31 cellular contexts compared by ENCODE assay signal in genomic region chr15:81432179-81432578, GRCh38. TPM values are rescaled to one million over a fixed set of nuclear protein-coding genes. Genes with fewer than 3 reads are reported as not detected.
"Had no signal": no experiment of that assay in that cellular context is flagged by ENCODE, and none has a peak within 500 bp of the region (broad histone marks: within the 10 kb centered on the region; RNA-seq: fewer than 3 reads in every experiment).

No MANE protein-coding gene starts in this region.

- H3K27ac Mint-ChIP-seq: naive thymus-derived CD8-positive, alpha-beta T cell; natural killer cell treated with Interleukin-12 subunit alpha and Interleukin-12 subunit beta and Interleukin-15 and Interleukin-18, amount 100 ng/mL, for 72 hours; nephron progenitor cell; stimulated activated effector memory CD8-positive, alpha-beta T cell treated with anti-CD3 and anti-CD28 coated beads, Interleukin-12 subunit alpha, Interleukin-12 subunit beta, amount 100 ng/mL, for 72 hours; stimulated activated naive B cell treated with anti-CD40 and anti-IgM and Interleukin-4, amounts not matched to agents 10 μg/mL and 1 μg/mL and 100 μg/mL, for 72 hours; stimulated activated naive CD8-positive, alpha-beta T cell treated with anti-CD3 and anti-CD28 coated beads, Interleukin-15, Interleukin-2, amounts not matched to agents 100 ng/mL and 50 ng/mL, for 24 hours had no signal

- H3K4me3 ChIP-seq: pancreas, prostate gland, right atrium auricular region, skin epidermis, stomach, thoracic aorta, thyroid gland, tibial nerve, upper lobe of left lung, vagina had no signal

- H3K27ac ChIP-seq: neutrophil, pancreas, prostate gland, right atrium auricular region, skin epidermis, stomach, thoracic aorta, thyroid gland, tibial nerve, upper lobe of left lung, vagina had no signal

- H3K9me3 Mint-ChIP-seq: natural killer cell treated with Interleukin-12 subunit alpha and Interleukin-12 subunit beta and Interleukin-15 and Interleukin-18, amount 100 ng/mL, for 72 hours; neural crest cell; stimulated activated effector memory CD8-positive, alpha-beta T cell treated with anti-CD3 and anti-CD28 coated beads, Interleukin-12 subunit alpha, Interleukin-12 subunit beta, amount 100 ng/mL, for 72 hours; stimulated activated naive CD8-positive, alpha-beta T cell treated with anti-CD3 and anti-CD28 coated beads, Interleukin-15, Interleukin-2, amounts not matched to agents 100 ng/mL and 50 ng/mL, for 24 hours had no signal

- H3K4me1 ChIP-seq: pancreas, prostate gland, right atrium auricular region, stomach, thyroid gland, tibial nerve, upper lobe of left lung, vagina had no signal

- H3K27me3 ChIP-seq: neutrophil, pancreas, right atrium auricular region, thyroid gland, tibial nerve, upper lobe of left lung, vagina had no signal

- H3K36me3 ChIP-seq: neutrophil, pancreas, prostate gland, right atrium auricular region, stomach, thoracic aorta, thyroid gland, tibial nerve, upper lobe of left lung, vagina had no signal

- DNase-seq: naive thymus-derived CD8-positive, alpha-beta T cell; nephron progenitor cell; nucleus accumbens; pancreas; retina; stimulated activated CD4-positive, alpha-beta T cell treated with anti-CD3 and anti-CD28 coated beads, Interleukin-15, amount 100 ng/mL, for 24 hours; stimulated activated CD4-positive, alpha-beta T cell treated with anti-CD3 and anti-CD28 coated beads, Interleukin-2, amount 100 ng/mL, for 24 hours; stimulated activated CD4-positive, alpha-beta T cell treated with anti-CD3 and anti-CD28 coated beads, Interleukin-2, amount 100 ng/mL, for 48 hours; stimulated activated CD4-positive, alpha-beta T cell treated with anti-CD3 and anti-CD28 coated beads, Interleukin-4, amount 100 ng/mL, for 24 hours; stimulated activated naive B cell treated with anti-CD40 and anti-IgM and Interleukin-4, amounts not matched to agents 10 μg/mL and 1 μg/mL and 100 μg/mL, for 72 hours; stimulated activated naive CD4-positive, alpha-beta T cell treated with Interleukin-2 at 50 U/mL for 16 hours; stomach; thyroid gland; trophoblast cell; upper lobe of left lung had no signal

- H3K9me3 ChIP-seq: pancreas, prostate gland, upper lobe of left lung, vagina had no signal

- H3K4me3 Mint-ChIP-seq: naive thymus-derived CD8-positive, alpha-beta T cell; natural killer cell treated with Interleukin-12 subunit alpha and Interleukin-12 subunit beta and Interleukin-15 and Interleukin-18, amount 100 ng/mL, for 72 hours; nephron progenitor cell; neural crest cell; stimulated activated effector memory CD8-positive, alpha-beta T cell treated with anti-CD3 and anti-CD28 coated beads, Interleukin-12 subunit alpha, Interleukin-12 subunit beta, amount 100 ng/mL, for 72 hours; stimulated activated naive B cell treated with anti-CD40 and anti-IgM and Interleukin-4, amounts not matched to agents 10 μg/mL and 1 μg/mL and 100 μg/mL, for 72 hours; stimulated activated naive CD8-positive, alpha-beta T cell treated with anti-CD3 and anti-CD28 coated beads, Interleukin-15, Interleukin-2, amounts not matched to agents 100 ng/mL and 50 ng/mL, for 24 hours had no signal

- ATAC-seq: naive thymus-derived CD8-positive, alpha-beta T cell; natural killer cell treated with Interleukin-12 subunit alpha and Interleukin-12 subunit beta and Interleukin-15 and Interleukin-18, amount 100 ng/mL, for 72 hours; pancreas; sciatic nerve; stimulated activated effector memory CD8-positive, alpha-beta T cell treated with anti-CD3 and anti-CD28 coated beads, Interleukin-12 subunit alpha, Interleukin-12 subunit beta, amount 100 ng/mL, for 72 hours; stimulated activated naive B cell treated with anti-CD40 and anti-IgM and Interleukin-4, amounts not matched to agents 10 μg/mL and 1 μg/mL and 100 μg/mL, for 72 hours had no signal

- H3K4me1 Mint-ChIP-seq: naive thymus-derived CD8-positive, alpha-beta T cell; stimulated activated effector memory CD8-positive, alpha-beta T cell treated with anti-CD3 and anti-CD28 coated beads, Interleukin-12 subunit alpha, Interleukin-12 subunit beta, amount 100 ng/mL, for 72 hours; stimulated activated naive B cell treated with anti-CD40 and anti-IgM and Interleukin-4, amounts not matched to agents 10 μg/mL and 1 μg/mL and 100 μg/mL, for 72 hours had no signal

- H3K36me3 Mint-ChIP-seq: natural killer cell treated with Interleukin-12 subunit alpha and Interleukin-12 subunit beta and Interleukin-15 and Interleukin-18, amount 100 ng/mL, for 72 hours; stimulated activated effector memory CD8-positive, alpha-beta T cell treated with anti-CD3 and anti-CD28 coated beads, Interleukin-12 subunit alpha, Interleukin-12 subunit beta, amount 100 ng/mL, for 72 hours had no signal

RNA-seq across cellular contexts. Expression of gene TMC3, which starts 58.2 kb away (rescaled TPM):
- total RNA-seq: naive thymus-derived CD8-positive, alpha-beta T cell; natural killer cell treated with Interleukin-12 subunit alpha and Interleukin-12 subunit beta and Interleukin-15 and Interleukin-18, amount 100 ng/mL, for 72 hours; neural crest cell; osteocyte; posterior vena cava; pulmonary artery endothelial cell; right atrium auricular region; subcutaneous adipose tissue; tibial nerve; upper lobe of left lung had no signal
